ENCODE assay signal across 21 cellular contexts in genomic region chr18:46164920-46165319, GRCh38.
DNase-seq lines count a peak whose midpoint lies in the region; ATAC-seq lines count a peak whose summit lies in the region.
"Had no signal": no experiment of that assay in that cellular context is flagged by ENCODE, and none has a peak within 500 bp of the region (broad histone marks: within the 10 kb centered on the region; RNA-seq: fewer than 3 reads in every experiment).

No MANE protein-coding gene starts in this region.

- no peak overlapping the region for H3K4me3 Mint-ChIP-seq in activated T-cell treated with anti-CD3 and anti-CD28 coated beads, Interleukin-2, amount 50 U/mL, for 72 hours
- H3K4me3 Mint-ChIP-seq: CD14-positive monocyte; CD4-positive, alpha-beta T cell; CD8-positive, alpha-beta memory T cell; GM23338; HFFc6 had no signal

- H3K27me3 Mint-ChIP-seq in activated T-cell treated with anti-CD3 and anti-CD28 coated beads, Interleukin-2, amount 50 U/mL, for 72 hours (ENCODE audit: low read depth) = no peaks in the 10 kb centered on the region
- H3K27me3 Mint-ChIP-seq: CD4-positive, alpha-beta T cell; CD8-positive, alpha-beta memory T cell had no signal

- no peak for ATAC-seq in activated T-cell treated with anti-CD3 and anti-CD28 coated beads, Interleukin-2, amount 50 U/mL, for 72 hours (replicated peaks in 1 of 2)
- ATAC-seq: A549, GM23338 had no signal

- peaks cover 50% of the 10 kb centered on the region for H3K4me1 Mint-ChIP-seq in activated T-cell treated with anti-CD3 and anti-CD28 coated beads, Interleukin-2, amount 50 U/mL, for 72 hours (ENCODE audit: low read depth)

- H3K36me3 Mint-ChIP-seq in activated T-cell treated with anti-CD3 and anti-CD28 coated beads, Interleukin-2, amount 50 U/mL, for 72 hours (ENCODE audit: insufficient read depth in 2 of 2) = peaks cover 0 to 1% of the 10 kb centered on the region in 2 donors
- H3K36me3 Mint-ChIP-seq: CD14-positive monocyte; CD8-positive, alpha-beta memory T cell had no signal

- peak; percentile 27 for DNase-seq in activated effector memory CD4-positive, alpha-beta T cell treated with anti-CD3 and anti-CD28 coated beads, Interleukin-2, amount 50 U/mL, for 16 hours
- DNase-seq in activated effector memory CD4-positive, alpha-beta T cell treated with Interleukin-2 at 50 U/mL for 16 hours = no peak
- DNase-seq in epithelial cell of prostate (ENCODE audit: low read depth, low spot score) = no peak
- DNase-seq in mesenteric fat pad (ENCODE audit: low spot score) = peak; percentile 73
- DNase-seq in RPMI8226 = no peak
- DNase-seq in activated T-cell treated with anti-CD3 and anti-CD28 coated beads, Interleukin-2, amount 50 U/mL, for 72 hours = no peak
- DNase-seq in dedifferentiated amniotic fluid mesenchymal stem cell (ENCODE audit: extremely low spot score) = no peak
- DNase-seq: 8988T; ACHN; AML-193; BE2C; CD4-positive, alpha-beta T cell; CD8-positive, alpha-beta memory T cell; DMS53; DMS79 treated with DMSO at 0.1 percent for 48 hours; GF-D8; HFFc6 had no signal

- H3K27ac Mint-ChIP-seq in activated T-cell treated with anti-CD3 and anti-CD28 coated beads, Interleukin-2, amount 50 U/mL, for 72 hours = no peak overlapping the region
- H3K27ac Mint-ChIP-seq: CD4-positive, alpha-beta T cell; GM23338; HFFc6 had no signal

- peak overlapping the region; percentile 45 for H3K27ac ChIP-seq in epithelial cell of prostate
- H3K27ac ChIP-seq: A549; BLaER1 treated with 17β-estradiol and CSF1 and Interleukin-3, amounts not matched to agents 10 nM and 100 nM had no signal

- H3K9me3 Mint-ChIP-seq in activated T-cell treated with anti-CD3 and anti-CD28 coated beads, Interleukin-2, amount 50 U/mL, for 72 hours = no peaks in the 10 kb centered on the region
- H3K9me3 Mint-ChIP-seq: CD4-positive, alpha-beta T cell; CD8-positive, alpha-beta memory T cell; GM23338; HFFc6 had no signal

Comparison
In these comparisons a context has a peak if more than half of its experiments do, and no peak if none do; other contexts are left out.
1. DNase-seq: peak in activated effector memory CD4-positive, alpha-beta T cell treated with anti-CD3 and anti-CD28 coated beads, Interleukin-2, amount 50 U/mL, for 16 hours (single experiment) and mesenteric fat pad (single experiment); none in activated effector memory CD4-positive, alpha-beta T cell treated with Interleukin-2 at 50 U/mL for 16 hours (single experiment), epithelial cell of prostate (single experiment), RPMI8226 (single experiment), activated T-cell treated with anti-CD3 and anti-CD28 coated beads, Interleukin-2, amount 50 U/mL, for 72 hours (0 of 2) and dedifferentiated amniotic fluid mesenchymal stem cell (single experiment).